Comparison of ENCODE assay signal across 11 cellular contexts in the genomic region with DNA sequence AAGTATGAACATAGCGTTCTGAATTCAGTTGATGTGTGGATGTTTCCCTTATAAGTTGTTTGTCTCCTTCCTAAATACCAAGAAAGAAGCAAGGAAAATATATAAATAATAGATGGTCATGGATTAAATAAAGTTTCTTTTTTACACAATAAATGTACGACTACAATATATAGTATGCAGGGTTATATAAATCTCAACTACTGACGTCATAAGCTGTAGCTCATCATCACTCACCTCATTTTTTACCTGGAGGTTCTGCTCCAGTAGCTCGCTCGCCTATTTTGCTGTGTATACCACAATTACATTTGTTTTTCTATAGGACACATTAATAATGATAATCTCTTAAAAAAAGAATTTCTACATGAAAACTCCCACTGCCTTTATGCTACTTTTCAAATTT.
"Had no signal": no experiment of that assay in that cellular context is flagged by ENCODE, and none has a peak within 500 bp of the region (broad histone marks: within the 10 kb centered on the region; RNA-seq: fewer than 3 reads in every experiment).

No MANE protein-coding gene starts in this region.

- H3K4me2 ChIP-seq: GM23338 had no signal

- H3K4me3 ChIP-seq: GM23248, GM23338, HAP-1 had no signal

- DNase-seq: GM23248, GOT3, H7, H9, HCEC 1CT, HFFc6 had no signal

- H3K27ac ChIP-seq: GM23248 had no signal

- FAIRE-seq: H1, H54 had no signal

- H3K9me3 ChIP-seq: HAP-1 had no signal

- ATAC-seq: GM23338, HCT116 had no signal

- H3K9ac ChIP-seq: GM23248 had no signal

- H3K36me3 ChIP-seq: HAP-1 had no signal

- H2AFZ ChIP-seq: GM23248, GM23338 had no signal

- H3K4me1 ChIP-seq: HAP-1 had no signal
